In genomic region chr11:21883354-21883753, GRCh38 we compare ENCODE assay signal across 8 cellular contexts.
"Had no signal": no experiment of that assay in that cellular context is flagged by ENCODE, and none has a peak within 500 bp of the region (broad histone marks: within the 10 kb centered on the region; RNA-seq: fewer than 3 reads in every experiment).

No MANE protein-coding gene starts in this region.

- ATAC-seq: GM12878 had no signal

- H3K4me3 ChIP-seq: GM12878 had no signal

- DNase-seq: GDM1, GF-D8 had no signal

- FAIRE-seq: G401.6, GM12878, GM12891, GM12892, GM18507, GM19239 had no signal
